ENCODE assay signal across 17 cellular contexts in genomic region chr18:27661320-27662049, GRCh38.
A peak's percentile ranks its signal among the peaks of the same experiment; 100 is the strongest.
DNase-seq lines count a peak whose midpoint lies in the region; ATAC-seq, FAIRE-seq and TF ChIP-seq lines count a peak whose summit lies in the region.
"Had no signal": no experiment of that assay in that cellular context is flagged by ENCODE, and none has a peak within 500 bp of the region (broad histone marks: within the 10 kb centered on the region; RNA-seq: fewer than 3 reads in every experiment).

No MANE protein-coding gene starts in this region.

- H3K9me3 ChIP-seq in right lobe of liver: no peaks in the 10 kb centered on the region
- H3K9me3 ChIP-seq: prostate gland, thoracic aorta had no signal

- no peaks in the 10 kb centered on the region for H3K27me3 ChIP-seq in right lobe of liver

- H3K36me3 Mint-ChIP-seq in Calu3 (ENCODE audit: insufficient read depth, unreplicated experiment): peaks cover 5% of the 10 kb centered on the region

- no peak for FAIRE-seq in GM19239 (lab: Jason Lieb, UNC)

- intact Hi-C loops in Calu3 (cut with micrococcal nuclease; ENCODE audit: unreplicated experiment) (no loop called here), right lobe of liver (cut with DNase I) (no loop called here)

- TF ChIP-seq CTCF in Calu3 (IDR thresholded peaks at IDR 0.05; ENCODE audit: unreplicated experiment) (no peak), right lobe of liver (IDR thresholded peaks at IDR 0.05) (no peak)

- H3K4me1 ChIP-seq in right lobe of liver: peaks cover 0 to 24% (median 8%) of the 10 kb centered on the region in 4 donors
- H3K4me1 ChIP-seq: foreskin keratinocyte, prostate gland had no signal

- peak; percentile 64 to 87 (median 76) for ATAC-seq in right lobe of liver
- ATAC-seq: activated naive CD4-positive, alpha-beta T cell treated with anti-CD3 and anti-CD28 coated beads, Interleukin-2, amount 50 U/mL, for 72 hours; foreskin keratinocyte had no signal

- 17% methylated on average over 8 of the region's 8 CpGs for WGBS in right lobe of liver (ENCODE audit: insufficient coverage, low coverage, low lambda C conversion rate, missing lambda C conversion rate)

- H3K4me3 ChIP-seq in right lobe of liver: peak overlapping the region in 1 of 3 donors; percentile 27
- H3K4me3 ChIP-seq: GM23248, prostate gland, thoracic aorta had no signal

- H3K27ac Mint-ChIP-seq in Calu3 (ENCODE audit: unreplicated experiment): peak overlapping the region; percentile 71
- H3K27ac Mint-ChIP-seq: activated naive CD4-positive, alpha-beta T cell treated with anti-CD3 and anti-CD28 coated beads, Interleukin-2, amount 50 U/mL, for 72 hours had no signal

- CTCF ChIA-PET in Calu3 (lab: Charles Lee): interaction anchor here (0.7 to 1.0 kb wide), 2 partner anchors 89 to 630 kb away, joined by 3 to 5 read pairs; no protein-coding TSS in a partner anchor

- no peaks in the 10 kb centered on the region for H3K9me3 Mint-ChIP-seq in Calu3 (ENCODE audit: low read depth, unreplicated experiment)

- peak overlapping the region; percentile 63 for H3K4me3 Mint-ChIP-seq in Calu3 (ENCODE audit: low read depth, unreplicated experiment)

- H3K4me1 Mint-ChIP-seq in Calu3 (ENCODE audit: low read depth, unreplicated experiment): peaks cover 35% of the 10 kb centered on the region

- H3K27ac ChIP-seq in right lobe of liver: peak overlapping the region in 1 of 3 donors; percentile 3
- H3K27ac ChIP-seq: foreskin keratinocyte, GM23248, prostate gland, thoracic aorta had no signal

- no peaks in the 10 kb centered on the region for H3K27me3 Mint-ChIP-seq in Calu3 (ENCODE audit: unreplicated experiment)

- H3K36me3 ChIP-seq in right lobe of liver: no peaks in the 10 kb centered on the region
- H3K36me3 ChIP-seq: prostate gland, thoracic aorta had no signal

- DNase-seq in Calu3 (peak; percentile 20), NCI-H1092 (lab: John Stamatoyannopoulos, UW) (peak; percentile 70), SK-N-DZ (ENCODE audit: low spot score) (peak; percentile 14), right lobe of liver (peak in 1 of 3 donors; percentile 46), GM19239 (ENCODE audit: insufficient read length, low spot score) (no peak), amniotic stem cell (lab: John Stamatoyannopoulos, UW) (no peak)
- no peak for DNase-seq in stimulated activated CD4-positive, alpha-beta T cell treated with anti-CD3 and anti-CD28 coated beads, Interleukin-2, amount 100 ng/mL, for 24 hours
- DNase-seq in activated T-cell treated with anti-CD3 and anti-CD28 coated beads, Interleukin-2, amount 50 U/mL, for 48 hours: no peak
- DNase-seq: activated T-cell treated with anti-CD3 and anti-CD28 coated beads, Interleukin-2, amount 50 U/mL, for 1 hour; cortex of kidney; foreskin keratinocyte; GM23248; KG1; NCI-H524 treated with DMSO at 0.1 percent for 48 hours had no signal

- TF ChIP-seq POLR2A in right lobe of liver (IDR thresholded peaks at IDR 0.05): no peak

- BruUV-seq in Calu3 (replicated peaks; lab: Mats Ljungman, UMichigan): no TSS peak

Comparison
In these comparisons a context has a peak if more than half of its experiments do, and no peak if none do; other contexts are left out.
1. DNase-seq: peak in Calu3 (single experiment), NCI-H1092 (single experiment) and SK-N-DZ (single experiment); none in GM19239 (single experiment), amniotic stem cell (single experiment), stimulated activated CD4-positive, alpha-beta T cell treated with anti-CD3 and anti-CD28 coated beads, Interleukin-2, amount 100 ng/mL, for 24 hours (0 of 2) and activated T-cell treated with anti-CD3 and anti-CD28 coated beads, Interleukin-2, amount 50 U/mL, for 48 hours (0 of 2).